ENCODE assay signal across 9 cellular contexts in the genomic region with DNA sequence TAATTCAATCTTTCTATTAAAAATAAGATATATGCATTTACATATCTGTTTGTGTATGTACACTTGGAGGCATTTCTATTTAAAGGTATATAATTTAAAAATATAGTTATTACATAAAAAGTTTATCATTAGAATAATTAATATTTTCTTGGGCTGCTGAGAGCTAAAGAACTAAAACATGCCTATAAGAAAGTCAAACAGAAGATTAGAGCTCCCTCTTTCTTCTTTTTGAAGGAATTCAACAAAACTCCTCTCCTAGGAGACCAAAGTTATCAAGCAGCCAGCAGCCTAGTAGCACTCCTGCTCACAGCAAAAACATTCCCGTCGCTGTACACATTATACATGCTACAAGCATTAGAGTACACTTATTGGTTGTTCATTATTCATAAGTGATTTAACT.
DNase-seq lines count a peak whose midpoint lies in the region; ATAC-seq, FAIRE-seq and TF ChIP-seq lines count a peak whose summit lies in the region.
"Had no signal": no experiment of that assay in that cellular context is flagged by ENCODE, and none has a peak within 500 bp of the region (broad histone marks: within the 10 kb centered on the region; RNA-seq: fewer than 3 reads in every experiment).

No MANE protein-coding gene starts in this region.

- peak; percentile 81 for ATAC-seq in left colon
- ATAC-seq in GM18867 (IDR thresholded peaks at IDR 0.05; ENCODE audit: unreplicated experiment), result no peak
- ATAC-seq in GM18870 (IDR thresholded peaks at IDR 0.05; ENCODE audit: unreplicated experiment), result no peak

- no peak for DNase-seq in D721Med (ENCODE audit: insufficient read length, low spot score)
- DNase-seq in LHCN-M2 (ENCODE audit: low read depth), result peak; percentile 15
- DNase-seq in amniotic stem cell (lab: John Stamatoyannopoulos, UW), result peak; percentile 42
- no peak for DNase-seq in left colon
- DNase-seq in activated CD4-positive, CD25-positive, alpha-beta regulatory T cell treated with anti-CD3 and anti-CD28 coated beads, Interleukin-2, amount 50 U/mL, for 72 hours, result no peak
- no peak for DNase-seq in activated CD4-positive, alpha-beta T cell treated with anti-CD3 and anti-CD28 coated beads for 48 hours
- DNase-seq: hypothalamus had no signal

- no peak for FAIRE-seq in D721Med (lab: Jason Lieb, UNC)

- intact Hi-C loops in left colon (cut with DNase I, micrococcal nuclease), result loop anchor here in 1 of 2 donors (5.0 kb wide), 1 partner anchor 216 kb away; no protein-coding TSS in a partner anchor

- peak; percentile 21 for TF ChIP-seq CTCF in D721Med (IDR thresholded peaks at IDR 0.05; ENCODE audit: insufficient read depth, missing control alignments)

Comparison
In these comparisons a context has a peak if more than half of its experiments do, and no peak if none do; other contexts are left out.
1. DNase-seq: peak in LHCN-M2 (single experiment) and amniotic stem cell (single experiment); none in D721Med (single experiment), left colon (0 of 2), activated CD4-positive, CD25-positive, alpha-beta regulatory T cell treated with anti-CD3 and anti-CD28 coated beads, Interleukin-2, amount 50 U/mL, for 72 hours (single experiment) and activated CD4-positive, alpha-beta T cell treated with anti-CD3 and anti-CD28 coated beads for 48 hours (single experiment).